Comparison of ENCODE assay signal across 8 cellular contexts in the genomic region with DNA sequence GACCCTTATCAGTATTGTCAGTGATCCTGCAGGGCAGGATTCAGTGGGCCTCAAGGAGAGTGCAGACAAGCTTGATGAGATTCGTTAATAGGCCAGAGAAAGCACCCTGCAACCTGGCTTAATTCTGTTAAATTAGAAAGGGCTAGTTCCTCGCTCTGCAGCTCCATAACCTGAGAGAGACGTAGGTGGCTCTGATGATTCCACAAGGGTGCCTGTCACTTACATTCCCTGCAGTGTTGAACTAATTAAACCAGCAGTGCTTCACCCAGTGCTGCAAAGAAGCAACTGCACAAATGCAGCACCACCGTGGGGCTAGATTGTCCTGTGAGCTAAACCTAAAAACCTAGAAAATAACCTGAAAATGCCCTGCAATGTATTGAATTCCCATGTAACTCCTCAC.
"Had no signal": no experiment of that assay in that cellular context is flagged by ENCODE, and none has a peak within 500 bp of the region (broad histone marks: within the 10 kb centered on the region; RNA-seq: fewer than 3 reads in every experiment).

No MANE protein-coding gene starts in this region.

- H3K4me1 Mint-ChIP-seq: IgD-negative memory B cell had no signal

- H3K9ac ChIP-seq: GM23248 had no signal

- H3K27ac ChIP-seq: GM23248, HL-60 had no signal

- H3K27ac Mint-ChIP-seq: IgD-negative memory B cell had no signal

- H3K27me3 Mint-ChIP-seq: IgD-negative memory B cell had no signal

- ATAC-seq: HepG2 had no signal

- H3K4me3 Mint-ChIP-seq: IgD-negative memory B cell had no signal

- DNase-seq: GM23248, GOT3, H7, HCEC 1CT, KBM-7 had no signal

- H3K4me3 ChIP-seq: GM23248 had no signal

- H3K36me3 Mint-ChIP-seq: IgD-negative memory B cell had no signal

- H3K9me3 Mint-ChIP-seq: IgD-negative memory B cell had no signal

- H2AFZ ChIP-seq: GM23248 had no signal
